Comparison of ENCODE assay signal across 16 cellular contexts in the genomic region with DNA sequence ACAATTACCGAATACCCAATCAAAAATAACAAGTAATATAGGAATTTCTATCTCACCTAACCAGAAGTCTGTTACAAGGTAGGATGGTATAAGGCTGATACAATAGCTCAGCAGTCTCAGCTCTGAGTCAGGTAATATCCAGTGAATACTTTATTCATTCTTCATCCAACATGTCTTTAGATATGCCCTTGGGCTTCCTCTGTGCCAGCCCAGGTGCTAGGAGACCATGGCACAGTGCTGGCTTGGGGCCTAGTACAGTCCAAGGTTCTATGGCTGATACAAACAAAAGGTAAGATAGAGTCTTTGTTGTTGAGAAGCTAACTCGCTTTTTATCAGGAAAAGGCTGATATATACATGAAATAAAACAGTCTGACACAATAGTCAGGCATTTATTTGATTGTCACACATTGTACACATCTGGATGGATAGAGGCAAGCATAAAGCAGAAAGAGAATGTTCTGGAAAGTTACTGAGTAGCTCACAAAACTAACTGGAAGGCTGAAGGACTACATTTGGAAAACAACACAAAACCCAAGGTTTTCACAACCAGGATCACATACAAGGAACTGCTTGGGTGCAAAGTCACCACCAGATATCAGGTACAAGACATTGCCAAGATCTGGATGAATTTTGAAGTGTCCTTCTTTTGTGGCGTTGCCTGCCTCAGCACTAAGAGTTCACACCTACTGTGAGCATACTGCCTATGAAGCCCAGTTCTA.
DNase-seq lines count a peak whose midpoint lies in the region; ATAC-seq and TF ChIP-seq lines count a peak whose summit lies in the region.
"Had no signal": no experiment of that assay in that cellular context is flagged by ENCODE, and none has a peak within 500 bp of the region (broad histone marks: within the 10 kb centered on the region; RNA-seq: fewer than 3 reads in every experiment).

No MANE protein-coding gene starts in this region.

- dilution Hi-C loops in mammary epithelial cell (cut with HindIII; ENCODE audit: low sequenced_read_pairs): no loop called here

- BruUV-seq in mammary epithelial cell (replicated peaks; lab: Mats Ljungman, UMichigan): no TSS peak

- no peak for TF ChIP-seq CTCF in mammary epithelial cell (conservative IDR thresholded peaks at IDR 0.05 in 1 of 2, IDR thresholded peaks at IDR 0.05 in 1 of 2; ENCODE audit: extremely low read depth in 1 of 2, insufficient read depth in 1 of 2, low read depth in 1 of 2, low read length in 2 of 2)
- no peak for TF ChIP-seq CTCF in foreskin keratinocyte (conservative IDR thresholded peaks at IDR 0.05)
- no peak for TF ChIP-seq CTCF in chondrocyte (IDR thresholded peaks at IDR 0.05)
- no peak for TF ChIP-seq CTCF in H9 (conservative IDR thresholded peaks at IDR 0.05)

- H4K91ac ChIP-seq in H9 (ENCODE audit: insufficient read length, low read depth, low read length): no peak overlapping the region

- H3K36me3 Mint-ChIP-seq in chondrocyte (ENCODE audit: low read depth) (no peaks in the 10 kb centered on the region), H9 (ENCODE audit: insufficient read depth in 1 of 3, low read depth in 3 of 3) (no peaks in the 10 kb centered on the region)
- H3K36me3 Mint-ChIP-seq: CD8-positive, alpha-beta memory T cell had no signal

- H3T11ph ChIP-seq in H9 (ENCODE audit: low read length): no peak overlapping the region

- no peak overlapping the region for H3K4ac ChIP-seq in H9 (ENCODE audit: low read depth, low read length)

- H2BK20ac ChIP-seq in H9 (ENCODE audit: low read depth, low read length, poor library complexity, severe bottlenecking): no peak overlapping the region

- no peak overlapping the region for H3K4me3 ChIP-seq in mammary epithelial cell (replicated peaks in 1 of 3; ENCODE audit: insufficient read depth in 1 of 3, low read depth in 2 of 3, low read length in 3 of 3)
- H3K4me3 ChIP-seq: BLaER1, HAP-1 had no signal

- H3K14ac ChIP-seq in H9 (ENCODE audit: insufficient read depth, low read length): no peak overlapping the region

- H2BK5ac ChIP-seq in H9 (ENCODE audit: insufficient read length, low read length): no peak overlapping the region

- no peak overlapping the region for H2BK15ac ChIP-seq in H9 (ENCODE audit: low read depth, low read length)

- H3K23me2 ChIP-seq in H9 (ENCODE audit: insufficient read length, low read depth, low read length, poor library complexity, severe bottlenecking): no peaks in the 10 kb centered on the region

- no peak overlapping the region for H3K27ac Mint-ChIP-seq in chondrocyte (ENCODE audit: unreplicated experiment)
- H3K27ac Mint-ChIP-seq in H9: no peak overlapping the region
- H3K27ac Mint-ChIP-seq: CD8-positive, alpha-beta memory T cell had no signal

- H2BK120ac ChIP-seq in H9 (ENCODE audit: low read depth, low read length, poor library complexity, severe bottlenecking): no peak overlapping the region

- H3K56ac ChIP-seq in H9 (ENCODE audit: insufficient read length, low read depth, low read length): no peak overlapping the region

- H2AK5ac ChIP-seq in H9 (ENCODE audit: insufficient read length, low read length): no peak overlapping the region

- H3K27me3 ChIP-seq in mammary epithelial cell (ENCODE audit: insufficient read depth, low read length) (no peaks in the 10 kb centered on the region), foreskin keratinocyte (no peaks in the 10 kb centered on the region), H9 (ENCODE audit: insufficient read depth, low read length) (no peaks in the 10 kb centered on the region)
- H3K27me3 ChIP-seq: BLaER1 had no signal

- no peak overlapping the region for H4K8ac ChIP-seq in H9 (replicated peaks; ENCODE audit: insufficient read length, low read depth, low read length)

- peak overlapping the region; percentile 56 for H2AFZ ChIP-seq in mammary epithelial cell (ENCODE audit: low read depth, low read length)
- H2AFZ ChIP-seq in H9 (ENCODE audit: low read length): no peak overlapping the region

- no peaks in the 10 kb centered on the region for H3K79me1 ChIP-seq in H9 (ENCODE audit: insufficient read depth, low read depth, low read length, poor library complexity, severe bottlenecking)

- H3K9ac ChIP-seq in mammary epithelial cell (ENCODE audit: insufficient read depth, low read length): no peak overlapping the region
- no peak overlapping the region for H3K9ac ChIP-seq in H9 (ENCODE audit: extremely low read depth, insufficient read length, low read length)
- H3K9ac ChIP-seq: BLaER1 had no signal

- H3K4me3 Mint-ChIP-seq in chondrocyte (ENCODE audit: unreplicated experiment): no peak overlapping the region
- no peak overlapping the region for H3K4me3 Mint-ChIP-seq in H9
- H3K4me3 Mint-ChIP-seq: CD8-positive, alpha-beta memory T cell had no signal

- H3K4me1 ChIP-seq in mammary epithelial cell (ENCODE audit: insufficient read depth, low read length) (peaks cover 8% of the 10 kb centered on the region), foreskin keratinocyte (no peaks in the 10 kb centered on the region), H9 (ENCODE audit: insufficient read depth, low read length) (no peaks in the 10 kb centered on the region)
- H3K4me1 ChIP-seq: BLaER1, Caco-2, HAP-1 had no signal

- DNase-seq in HPDE6-E6E7 (ENCODE audit: extremely low spot score) (peak; percentile 20), mammary epithelial cell (peak; percentile 80), foreskin keratinocyte (peak; percentile 63 to 88), mucosa of gallbladder (ENCODE audit: low spot score) (peak; percentile 24), chondrocyte (ENCODE audit: low spot score) (no peak), H9 (no peak)
- DNase-seq in activated T-cell treated with anti-CD3 and anti-CD28 coated beads, Interleukin-2, amount 50 U/mL, for 1 hour: no peak
- DNase-seq: 8988T; AML-193; Caco-2; CD8-positive, alpha-beta memory T cell; DMS53; GOT3 had no signal

- peak overlapping the region; percentile 2 for H3K4me2 ChIP-seq in mammary epithelial cell (ENCODE audit: insufficient read depth, low read depth, low read length)
- no peak overlapping the region for H3K4me2 ChIP-seq in H9 (ENCODE audit: insufficient read depth, insufficient read length, low read length)
- H3K4me2 ChIP-seq: BLaER1 had no signal

- in situ Hi-C loops in mammary epithelial cell (cut with MboI; ENCODE audit: low sequenced_read_pairs in 2 of 2): no loop called here

- H3K18ac ChIP-seq in H9 (ENCODE audit: insufficient read length, low read depth, low read length): no peak overlapping the region

- no peak overlapping the region for H4K5ac ChIP-seq in H9 (ENCODE audit: insufficient read length, low read depth, low read length)

- no peak overlapping the region for H2BK12ac ChIP-seq in H9 (ENCODE audit: insufficient read length, low read depth, low read length)

- H3K9me3 ChIP-seq in mammary epithelial cell (replicated peaks; ENCODE audit: insufficient read depth, low read length) (no peaks in the 10 kb centered on the region), H9 (ENCODE audit: control insufficient read depth, low read depth, low read length) (no peaks in the 10 kb centered on the region)
- H3K9me3 ChIP-seq: Caco-2, HAP-1 had no signal

- peaks cover 18% of the 10 kb centered on the region for H3K4me1 Mint-ChIP-seq in chondrocyte (ENCODE audit: low read depth)
- peaks cover 5 to 9% of the 10 kb centered on the region in 2 experiments for H3K4me1 Mint-ChIP-seq in H9
- H3K4me1 Mint-ChIP-seq: CD8-positive, alpha-beta memory T cell had no signal

- 37% methylated on average over 3 of the region's 3 CpGs for WGBS in mammary epithelial cell (ENCODE audit: low coverage, missing lambda C conversion rate)
- WGBS in H9 (ENCODE audit: extremely low coverage, insufficient read length, low lambda C conversion rate): no CpG with 5 or more reads among the region's 3 CpGs

- H3K79me2 ChIP-seq in mammary epithelial cell (ENCODE audit: insufficient read depth, low read length): no peaks in the 10 kb centered on the region
- H3K79me2 ChIP-seq in H9 (ENCODE audit: insufficient read depth, low read length): no peaks in the 10 kb centered on the region

- CTCF ChIA-PET in mammary epithelial cell (lab: Charles Lee; ENCODE audit: low non-redundant PET): interaction anchor here (0.5 kb wide), 1 partner anchor 345 kb away, joined by 4 read pairs; no protein-coding TSS in a partner anchor

- H4K20me1 ChIP-seq in mammary epithelial cell (ENCODE audit: insufficient read depth, low read length): no peaks in the 10 kb centered on the region
- no peaks in the 10 kb centered on the region for H4K20me1 ChIP-seq in H9 (ENCODE audit: control insufficient read depth, insufficient read depth, insufficient read length)
- H4K20me1 ChIP-seq: BLaER1 had no signal

- H3K27ac ChIP-seq in mammary epithelial cell (ENCODE audit: insufficient read depth, low read depth, low read length) (peak overlapping the region; percentile 47), foreskin keratinocyte (no peak overlapping the region), H9 (ENCODE audit: insufficient read length, low read depth, low read length) (no peak overlapping the region)
- H3K27ac ChIP-seq: BLaER1 had no signal

- no peaks in the 10 kb centered on the region for H3K9me3 Mint-ChIP-seq in chondrocyte (ENCODE audit: low read depth)
- no peaks in the 10 kb centered on the region for H3K9me3 Mint-ChIP-seq in H9

- H3K27me3 Mint-ChIP-seq in chondrocyte (ENCODE audit: low read depth) (no peaks in the 10 kb centered on the region), H9 (ENCODE audit: low read depth) (no peaks in the 10 kb centered on the region)

- intact Hi-C loops in mammary epithelial cell (cut with micrococcal nuclease): no loop called here

- peak; percentile 100 for ATAC-seq in foreskin keratinocyte
- ATAC-seq in HG03565 (IDR thresholded peaks at IDR 0.05; ENCODE audit: unreplicated experiment): no peak

- no peaks in the 10 kb centered on the region for H3K36me3 ChIP-seq in mammary epithelial cell (ENCODE audit: insufficient read depth, low read length)
- H3K36me3 ChIP-seq: BLaER1, HAP-1 had no signal

- H3K23ac ChIP-seq in H9 (ENCODE audit: insufficient read length, low read depth, low read length): no peak overlapping the region

Comparison
In these comparisons a context has a peak if more than half of its experiments do, and no peak if none do; other contexts are left out.
1. DNase-seq: peak in HPDE6-E6E7 (single experiment), mammary epithelial cell (single experiment), foreskin keratinocyte (2 of 2) and mucosa of gallbladder (single experiment); none in chondrocyte (single experiment), activated T-cell treated with anti-CD3 and anti-CD28 coated beads, Interleukin-2, amount 50 U/mL, for 1 hour (single experiment) and H9 (single experiment).